33 cellular contexts compared by ENCODE assay signal in the genomic region with DNA sequence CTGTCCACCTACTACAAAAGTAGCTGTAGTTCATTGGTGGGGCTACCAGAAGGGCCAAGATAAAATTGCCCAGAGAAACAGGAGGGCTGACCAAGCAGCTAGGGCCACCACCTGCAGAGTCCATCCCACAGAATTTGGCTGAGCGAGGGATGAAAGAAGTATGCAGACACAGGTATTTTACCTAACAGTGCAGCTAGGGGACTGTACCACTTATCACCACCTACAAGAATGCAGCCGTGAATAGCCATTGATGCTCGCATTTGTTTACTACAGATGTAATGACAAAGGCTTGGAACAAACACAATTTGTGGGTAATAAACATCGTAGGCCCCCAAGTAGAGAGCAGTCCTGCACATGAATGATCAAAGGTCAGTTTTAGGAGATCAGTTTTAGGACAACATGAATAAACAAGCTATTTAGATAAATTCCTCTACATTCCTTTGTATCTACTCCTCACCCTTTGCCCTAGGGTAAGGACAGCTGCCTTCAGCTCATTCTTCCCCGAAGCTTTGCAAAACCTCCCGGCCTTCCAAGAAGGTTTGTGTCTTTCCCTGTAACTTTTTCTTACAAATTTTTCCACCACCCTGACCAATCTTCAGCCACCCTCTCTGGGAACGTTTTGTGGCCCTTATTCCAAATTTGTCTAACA.
"Had no signal": no experiment of that assay in that cellular context is flagged by ENCODE, and none has a peak within 500 bp of the region (broad histone marks: within the 10 kb centered on the region; RNA-seq: fewer than 3 reads in every experiment).

No MANE protein-coding gene starts in this region.

- H3K27me3 ChIP-seq: breast epithelium, esophagus squamous epithelium, heart right ventricle, stomach, uterus had no signal

- H3K4me3 ChIP-seq: breast epithelium, esophagus squamous epithelium, heart right ventricle, left ventricle myocardium inferior, psoas muscle, smooth muscle cell, stomach, uterus had no signal

- H2AFZ ChIP-seq: parathyroid adenoma had no signal

- DNase-seq: activated CD4-positive, alpha-beta T cell treated with anti-CD3 and anti-CD28 coated beads for 48 hours; activated CD4-positive, alpha-beta T cell treated with anti-CD3 and anti-CD28 coated beads, Interleukin-2, amount 50 U/mL, for 48 hours; activated CD8-positive, alpha-beta memory T cell treated with anti-CD3 and anti-CD28 coated beads, Interleukin-2, amount 50 U/mL, for 4 hours; activated gamma-delta T cell treated with Interleukin-2 at 50 U/mL for 16 hours; activated naive CD4-positive, alpha-beta T cell treated with anti-CD3 and anti-CD28 coated beads, Interleukin-2, amount 50 U/mL, for 16 hours; activated T-cell treated with anti-CD3 and anti-CD28 coated beads, Interleukin-2, amount 50 U/mL, for 24 hours; esophagus squamous epithelium; foreskin melanocyte; heart right ventricle; left ventricle myocardium inferior; naive thymus-derived CD4-positive, alpha-beta T cell; occipital lobe; psoas muscle; SK-N-SH; stimulated activated CD4-positive, alpha-beta T cell treated with anti-CD3 and anti-CD28 coated beads, Interleukin-15, amount 100 ng/mL, for 24 hours; stimulated activated CD4-positive, alpha-beta T cell treated with anti-CD3 and anti-CD28 coated beads, Interleukin-2, amount 100 ng/mL, for 24 hours; stimulated activated naive B cell treated with anti-CD40 and anti-IgM and Interleukin-4, amounts not matched to agents 10 μg/mL and 1 μg/mL and 100 μg/mL, for 72 hours; stomach; SW 1271; T-helper 9 cell; uterus had no signal

- H3K27ac ChIP-seq: breast epithelium, epithelial cell of prostate, esophagus squamous epithelium, heart right ventricle, left ventricle myocardium inferior, parathyroid adenoma, psoas muscle, stomach, uterus, VCaP had no signal

- H3K36me3 ChIP-seq: uterus had no signal

- H3K27ac Mint-ChIP-seq: activated T-cell treated with anti-CD3 and anti-CD28 coated beads, Interleukin-2, amount 50 U/mL, for 24 hours; dendritic cell treated with granulocyte-macrophage colony-stimulating factor and Interleukin-4, amounts not matched to agents 40 ng/mL and 50 ng/mL, for 4 days; mesothelial cell of epicardium; naive thymus-derived CD4-positive, alpha-beta T cell; stimulated activated naive B cell treated with anti-CD40 and anti-IgM and Interleukin-4, amounts not matched to agents 10 μg/mL and 1 μg/mL and 100 μg/mL, for 72 hours; T-helper 1 cell treated with Interleukin-12 subunit alpha and Interleukin-12 subunit beta and Interleukin-4 antibody, amounts not matched to agents 30 μg/mL and 1 μg/mL, for 36 hours; type B pancreatic cell had no signal

- H3K4me1 Mint-ChIP-seq: central memory CD8-positive, alpha-beta T cell; mesothelial cell of epicardium; naive thymus-derived CD4-positive, alpha-beta T cell; stimulated activated naive B cell treated with anti-CD40 and anti-IgM and Interleukin-4, amounts not matched to agents 10 μg/mL and 1 μg/mL and 100 μg/mL, for 72 hours had no signal

- H3K4me3 Mint-ChIP-seq: activated T-cell treated with anti-CD3 and anti-CD28 coated beads, Interleukin-2, amount 50 U/mL, for 24 hours; central memory CD8-positive, alpha-beta T cell; dendritic cell treated with granulocyte-macrophage colony-stimulating factor and Interleukin-4, amounts not matched to agents 40 ng/mL and 50 ng/mL, for 4 days; mesothelial cell of epicardium; stimulated activated naive B cell treated with anti-CD40 and anti-IgM and Interleukin-4, amounts not matched to agents 10 μg/mL and 1 μg/mL and 100 μg/mL, for 72 hours; T-helper 1 cell treated with Interleukin-12 subunit alpha and Interleukin-12 subunit beta and Interleukin-4 antibody, amounts not matched to agents 30 μg/mL and 1 μg/mL, for 36 hours; type B pancreatic cell had no signal

- H3K27me3 Mint-ChIP-seq: activated T-cell treated with anti-CD3 and anti-CD28 coated beads, Interleukin-2, amount 50 U/mL, for 24 hours; central memory CD8-positive, alpha-beta T cell; dendritic cell treated with granulocyte-macrophage colony-stimulating factor and Interleukin-4, amounts not matched to agents 40 ng/mL and 50 ng/mL, for 4 days; naive thymus-derived CD4-positive, alpha-beta T cell; stimulated activated naive B cell treated with anti-CD40 and anti-IgM and Interleukin-4, amounts not matched to agents 10 μg/mL and 1 μg/mL and 100 μg/mL, for 72 hours; type B pancreatic cell had no signal

- H3K9ac ChIP-seq: parathyroid adenoma, SK-N-SH had no signal

- H3K4me2 ChIP-seq: SK-N-SH, smooth muscle cell had no signal

- H3K4me1 ChIP-seq: breast epithelium, esophagus squamous epithelium, heart right ventricle, left ventricle myocardium inferior, parathyroid adenoma, psoas muscle, stomach, uterus had no signal

- H3K79me2 ChIP-seq: parathyroid adenoma had no signal

- FAIRE-seq: islet of Langerhans, TTC549 had no signal
